8 cellular contexts compared by ENCODE assay signal in the genomic region with DNA sequence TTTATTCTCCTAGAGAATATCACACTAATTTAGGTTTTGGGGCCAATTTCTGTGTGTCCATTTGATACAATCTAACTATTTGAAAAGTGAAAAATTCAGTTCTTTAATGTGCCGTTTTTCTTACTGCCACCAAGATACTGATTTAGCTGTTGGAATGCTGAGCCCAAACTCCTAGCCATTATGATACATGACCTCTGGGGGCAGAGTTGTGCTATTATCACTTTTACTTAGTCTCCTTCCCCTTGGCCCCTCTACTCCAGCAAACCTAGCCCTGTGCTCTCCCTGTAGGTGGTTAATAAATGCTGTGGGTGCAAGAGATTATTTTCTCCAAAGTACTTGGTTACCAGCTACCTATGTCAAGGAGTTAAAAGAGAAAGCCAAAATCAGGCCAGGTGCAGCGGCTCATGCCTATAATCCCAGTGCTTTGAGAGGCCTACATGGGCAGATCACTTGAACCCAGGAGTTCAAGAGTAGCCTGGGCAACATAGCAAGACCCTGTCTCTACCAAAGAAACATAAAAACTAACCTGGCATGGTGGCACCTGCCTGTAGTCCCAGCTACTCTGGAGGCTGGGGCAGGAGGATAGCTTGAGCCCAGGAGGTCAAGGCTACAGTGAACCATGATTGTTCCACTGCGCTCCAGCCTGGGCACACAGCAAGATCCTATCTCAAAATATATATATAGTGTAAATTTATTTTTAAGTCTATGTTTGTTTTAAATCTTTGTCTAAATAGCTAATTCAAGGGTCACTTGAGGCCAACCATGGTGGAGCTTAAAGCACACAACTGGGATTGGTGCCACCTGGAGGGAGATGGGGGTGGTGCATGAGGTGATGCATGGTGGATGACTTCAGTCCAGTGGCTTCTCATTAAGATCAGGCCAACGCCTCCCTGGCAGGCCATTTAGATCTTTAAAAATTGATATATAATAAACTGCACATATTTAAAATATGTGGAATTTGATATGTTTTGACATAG.
A peak's percentile ranks its signal among the peaks of the same experiment; 100 is the strongest.
DNase-seq lines count a peak whose midpoint lies in the region; ATAC-seq and TF ChIP-seq lines count a peak whose summit lies in the region.

No MANE protein-coding gene starts in this region.

- H3K9me3 ChIP-seq in prostate gland, result no peaks in the 10 kb centered on the region

- peak; percentile 57 for DNase-seq in Daoy (ENCODE audit: low read depth)
- DNase-seq in UCSD-AML1 (lab: John Stamatoyannopoulos, UW; ENCODE audit: unreplicated experiment), result peak; percentile 27
- DNase-seq in erythroblast (lab: John Stamatoyannopoulos, UW), result peak; percentile 57 to 76
- DNase-seq in prostate gland (ENCODE audit: low spot score), result peak; percentile 10
- no peak for DNase-seq in NCI-H2196 (lab: John Stamatoyannopoulos, UW; ENCODE audit: unreplicated experiment)

- TF ChIP-seq CTCF in prostate gland (IDR thresholded peaks at IDR 0.05), result peak in 2 of 4 experiments; percentile 32 to 39

- no peak overlapping the region for H3K27ac ChIP-seq in prostate gland

- intact Hi-C loops in prostate gland (cut with DNase I), result loop anchor here (10.0 kb wide), 1 partner anchor 159 kb away; no protein-coding TSS in a partner anchor

- H3K4me1 ChIP-seq in prostate gland (replicated peaks), result no peaks in the 10 kb centered on the region

- TF ChIP-seq POLR2A in erythroblast (IDR thresholded peaks at IDR 0.05; ENCODE audit: low read length) (no peak), prostate gland (IDR thresholded peaks at IDR 0.05) (no peak)

- no peak overlapping the region for H3K4me3 ChIP-seq in prostate gland

- ATAC-seq in HG03175 (IDR thresholded peaks at IDR 0.05; ENCODE audit: unreplicated experiment) (peak; percentile 67), HG03469 (IDR thresholded peaks at IDR 0.05; ENCODE audit: unreplicated experiment) (no peak), HG02610 (IDR thresholded peaks at IDR 0.05; ENCODE audit: unreplicated experiment) (no peak)

- whole genome bisulfite sequencing in prostate gland, result 88% methylated on average over 4 of the region's 4 CpGs

- no peaks in the 10 kb centered on the region for H3K27me3 ChIP-seq in prostate gland (replicated peaks; ENCODE audit: insufficient read depth)

- no peaks in the 10 kb centered on the region for H3K36me3 ChIP-seq in prostate gland
